Comparison of ENCODE assay signal across 8 cellular contexts in genomic region chr15:92818658-92819311, GRCh38.
DNase-seq lines count a peak whose midpoint lies in the region; ATAC-seq and TF ChIP-seq lines count a peak whose summit lies in the region.

No MANE protein-coding gene starts in this region.

- intact Hi-C loops in CD8-positive, alpha-beta T cell (cut with DNase I, micrococcal nuclease) = no loop called here
- intact Hi-C loops in natural killer cell (cut with micrococcal nuclease) = no loop called here

- no peak for ATAC-seq in CD8-positive, alpha-beta T cell
- ATAC-seq in natural killer cell (no peak), GM21390 (IDR thresholded peaks at IDR 0.05; ENCODE audit: unreplicated experiment) (no peak)

- H3K27me3 ChIP-seq in CD8-positive, alpha-beta T cell (ENCODE audit: insufficient read depth, low read length) = no peaks in the 10 kb centered on the region

- CTCF ChIA-PET in CD8-positive, alpha-beta T cell (lab: Charles Lee) = interaction anchor here (1.0 to 3.5 kb wide), 7 partner anchors 8 to 99 kb away, joined by 4 to 15 read pairs (median 4); no protein-coding TSS in a partner anchor

- peak overlapping the region; percentile 87 for H3K4me3 Mint-ChIP-seq in CD8-positive, alpha-beta T cell
- H3K4me3 Mint-ChIP-seq in brain = peak overlapping the region; percentile 89 to 96 (median 94)
- H3K4me3 Mint-ChIP-seq in natural killer cell = peak overlapping the region; percentile 89

- H3K4me1 Mint-ChIP-seq in CD8-positive, alpha-beta T cell (ENCODE audit: low read depth) = peaks cover 59% of the 10 kb centered on the region
- H3K4me1 Mint-ChIP-seq in brain (peaks cover 85% of the 10 kb centered on the region), natural killer cell (peaks cover 11 to 13% of the 10 kb centered on the region in 2 donors)

- H3K9me3 ChIP-seq in CD8-positive, alpha-beta T cell (ENCODE audit: low read length) = no peaks in the 10 kb centered on the region

- no peak overlapping the region for H3K27ac ChIP-seq in CD8-positive, alpha-beta T cell (ENCODE audit: low read depth, low read length)

- no peaks in the 10 kb centered on the region for H3K9me3 Mint-ChIP-seq in CD8-positive, alpha-beta T cell
- H3K9me3 Mint-ChIP-seq in brain (peaks cover 0 to 3% (median 0%) of the 10 kb centered on the region in 5 experiments), natural killer cell (no peaks in the 10 kb centered on the region)

- H3K4me1 ChIP-seq in CD8-positive, alpha-beta T cell (ENCODE audit: insufficient read depth, low read length) = peaks cover 60% of the 10 kb centered on the region

- POLR2A ChIA-PET in CD8-positive, alpha-beta T cell (lab: Charles Lee) = interaction anchor here (0.6 to 6.0 kb wide), 8 partner anchors 8 to 90 kb away, joined by 3 to 74 read pairs (median 8); partner anchors contain the start of gene CHD2

- DNase-seq in CD8-positive, alpha-beta T cell = no peak
- DNase-seq in NCI-H146 treated with DMSO at 0.1 percent for 48 hours (lab: John Stamatoyannopoulos, UW; ENCODE audit: unreplicated experiment) (peak; percentile 56), natural killer cell (no peak), AG08395 (ENCODE audit: low spot score) (no peak), NCI-H446 (lab: John Stamatoyannopoulos, UW) (no peak), SK-N-DZ (ENCODE audit: low spot score) (no peak)

- no peak overlapping the region for H3K4me3 ChIP-seq in CD8-positive, alpha-beta T cell (ENCODE audit: low read depth, low read length)

- H3K27me3 Mint-ChIP-seq in CD8-positive, alpha-beta T cell (ENCODE audit: low read depth) = no peaks in the 10 kb centered on the region
- no peaks in the 10 kb centered on the region for H3K27me3 Mint-ChIP-seq in brain
- no peaks in the 10 kb centered on the region for H3K27me3 Mint-ChIP-seq in natural killer cell (ENCODE audit: low read depth in 2 of 2)

- TF ChIP-seq CTCF in CD8-positive, alpha-beta T cell (IDR thresholded peaks at IDR 0.05) = no peak
- TF ChIP-seq CTCF in brain (conservative IDR thresholded peaks at IDR 0.05) (no peak), natural killer cell (IDR thresholded peaks at IDR 0.05) (no peak)

- H3K36me3 Mint-ChIP-seq in CD8-positive, alpha-beta T cell = no peaks in the 10 kb centered on the region
- H3K36me3 Mint-ChIP-seq in brain = no peaks in the 10 kb centered on the region
- H3K36me3 Mint-ChIP-seq in natural killer cell = no peaks in the 10 kb centered on the region

- H3K36me3 ChIP-seq in CD8-positive, alpha-beta T cell (ENCODE audit: insufficient read depth, low read length) = no peaks in the 10 kb centered on the region

- peak overlapping the region; percentile 94 for H3K27ac Mint-ChIP-seq in CD8-positive, alpha-beta T cell
- H3K27ac Mint-ChIP-seq in brain (peak overlapping the region; percentile 94 to 100 (median 100)), natural killer cell (peak overlapping the region; percentile 87)
